ENCODE assay signal across 29 cellular contexts in the genomic region with DNA sequence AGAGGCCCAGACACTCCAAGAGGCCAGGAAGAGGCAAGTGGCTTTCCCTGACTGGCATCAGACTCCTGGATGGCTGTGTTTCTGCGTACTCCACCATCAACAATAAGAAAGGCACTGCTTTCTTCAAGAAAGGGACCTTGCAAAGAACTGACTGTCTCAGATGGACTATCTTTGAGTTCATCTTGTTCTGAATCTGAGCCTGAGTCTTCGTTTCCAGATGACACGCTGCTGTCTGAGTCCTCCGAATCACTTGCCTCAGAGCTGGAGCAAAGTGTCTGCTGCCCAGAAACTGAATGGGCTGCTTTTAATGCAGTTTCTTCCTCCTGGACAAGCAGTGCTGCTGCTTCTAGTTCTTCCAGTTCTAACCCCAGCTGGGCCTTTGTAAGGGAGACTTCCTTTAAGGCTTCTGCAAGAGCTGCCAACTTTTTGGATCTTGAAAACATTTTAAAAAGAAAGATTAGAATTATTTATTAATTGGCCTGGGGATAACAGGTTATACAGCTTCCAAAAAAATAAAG.
A peak's percentile ranks its signal among the peaks of the same experiment; 100 is the strongest.
DNase-seq lines count a peak whose midpoint lies in the region; ATAC-seq and TF ChIP-seq lines count a peak whose summit lies in the region.
"Had no signal": no experiment of that assay in that cellular context is flagged by ENCODE, and none has a peak within 500 bp of the region (broad histone marks: within the 10 kb centered on the region; RNA-seq: fewer than 3 reads in every experiment).

No MANE protein-coding gene starts in this region.

- intact Hi-C loops in CD4-positive, alpha-beta T cell (cut with DNase I, micrococcal nuclease), result no loop called here

- H3K27me3 ChIP-seq in CD4-positive, alpha-beta T cell (ENCODE audit: control insufficient read depth, insufficient read depth, low read length), result no peaks in the 10 kb centered on the region
- H3K27me3 ChIP-seq in WERI-Rb-1 (ENCODE audit: insufficient read depth, low read depth, severe bottlenecking), result no peaks in the 10 kb centered on the region
- H3K27me3 ChIP-seq: ovary, upper lobe of right lung had no signal

- POLR2A ChIA-PET in activated CD4-positive, alpha-beta T cell treated with anti-CD3 and anti-CD28 coated beads, Interleukin-2, amount 10 ng/mL, durations not matched to agents 7 days and 5 days (lab: Charles Lee), result no interaction called here
- POLR2A ChIA-PET in CD4-positive, alpha-beta T cell (lab: Charles Lee), result interaction anchor here (1.1 kb wide), 1 partner anchor 11 kb away, joined by 4 read pairs; no protein-coding TSS in a partner anchor

- H3K36me3 Mint-ChIP-seq in activated CD4-positive, alpha-beta T cell treated with anti-CD3 and anti-CD28 coated beads, Interleukin-2, amount 10 ng/mL, durations not matched to agents 7 days and 5 days (ENCODE audit: low read depth), result peaks cover 39% of the 10 kb centered on the region
- peaks cover 51% of the 10 kb centered on the region for H3K36me3 Mint-ChIP-seq in CD4-positive, alpha-beta T cell (ENCODE audit: low read depth)
- H3K36me3 Mint-ChIP-seq in nephron (ENCODE audit: low read depth), result peaks cover 7% of the 10 kb centered on the region

- no peaks in the 10 kb centered on the region for H3K36me3 ChIP-seq in WERI-Rb-1
- H3K36me3 ChIP-seq: HAP-1, lower lobe of right lung, ovary, upper lobe of right lung had no signal

- ATAC-seq in CD4-positive, alpha-beta T cell (ENCODE audit: poor library complexity), result no peak
- ATAC-seq in HG02759 (IDR thresholded peaks at IDR 0.05; ENCODE audit: unreplicated experiment), result no peak
- ATAC-seq: lower lobe of right lung, mucosa of descending colon, Panc1, upper lobe of right lung had no signal

- no peaks in the 10 kb centered on the region for H3K9me3 ChIP-seq in CD4-positive, alpha-beta T cell (ENCODE audit: control insufficient read depth, low read length)
- H3K9me3 ChIP-seq in WERI-Rb-1 (ENCODE audit: severe bottlenecking), result no peaks in the 10 kb centered on the region
- H3K9me3 ChIP-seq: HAP-1, lower lobe of right lung, mucosa of descending colon, ovary, upper lobe of right lung had no signal

- H3K27ac ChIP-seq in CD4-positive, alpha-beta T cell (ENCODE audit: low read depth, low read length), result no peak overlapping the region
- peak overlapping the region; percentile 100 for H3K27ac ChIP-seq in VCaP
- H3K27ac ChIP-seq in WERI-Rb-1, result no peak overlapping the region
- H3K27ac ChIP-seq: epithelial cell of prostate, lower lobe of right lung, ovary, upper lobe of right lung had no signal

- no peak overlapping the region for H3K4me3 Mint-ChIP-seq in activated CD4-positive, alpha-beta T cell treated with anti-CD3 and anti-CD28 coated beads, Interleukin-2, amount 10 ng/mL, durations not matched to agents 7 days and 5 days
- no peak overlapping the region for H3K4me3 Mint-ChIP-seq in CD4-positive, alpha-beta T cell
- H3K4me3 Mint-ChIP-seq in nephron, result no peak overlapping the region
- H3K4me3 Mint-ChIP-seq: activated B cell treated with CpG ODN at 0.5 μM for 24 hours; CD8-positive, alpha-beta memory T cell had no signal

- no peak overlapping the region for H3K4me3 ChIP-seq in WERI-Rb-1 (ENCODE audit: low read depth, low read length)
- H3K4me3 ChIP-seq: HAP-1, lower lobe of right lung, mucosa of descending colon, ovary, upper lobe of right lung had no signal

- CTCF ChIA-PET in activated CD4-positive, alpha-beta T cell treated with anti-CD3 and anti-CD28 coated beads, Interleukin-2, amount 10 ng/mL, durations not matched to agents 7 days and 5 days (lab: Charles Lee), result interaction anchor here (0.6 to 1.1 kb wide), 3 partner anchors 15 to 1426 kb away, joined by 3 to 4 read pairs (median 3); no protein-coding TSS in a partner anchor
- CTCF ChIA-PET in CD4-positive, alpha-beta T cell (lab: Charles Lee), result interaction anchor here (0.5 to 1.3 kb wide), 2 partner anchors 32 to 94 kb away, joined by 3 to 4 read pairs; no protein-coding TSS in a partner anchor

- H3K27me3 Mint-ChIP-seq in activated CD4-positive, alpha-beta T cell treated with anti-CD3 and anti-CD28 coated beads, Interleukin-2, amount 10 ng/mL, durations not matched to agents 7 days and 5 days, result no peaks in the 10 kb centered on the region
- H3K27me3 Mint-ChIP-seq in CD4-positive, alpha-beta T cell, result no peaks in the 10 kb centered on the region
- H3K27me3 Mint-ChIP-seq in nephron (ENCODE audit: low read depth), result peaks cover 8% of the 10 kb centered on the region
- H3K27me3 Mint-ChIP-seq: CD8-positive, alpha-beta memory T cell had no signal

- H3K27ac Mint-ChIP-seq in activated CD4-positive, alpha-beta T cell treated with anti-CD3 and anti-CD28 coated beads, Interleukin-2, amount 10 ng/mL, durations not matched to agents 7 days and 5 days, result peak overlapping the region; percentile 75
- H3K27ac Mint-ChIP-seq in CD4-positive, alpha-beta T cell, result peak overlapping the region; percentile 90
- H3K27ac Mint-ChIP-seq in nephron, result peak overlapping the region; percentile 28 to 86 (median 73)
- H3K27ac Mint-ChIP-seq: activated B cell treated with CpG ODN at 0.5 μM for 24 hours; CD8-positive, alpha-beta memory T cell had no signal

- no peaks in the 10 kb centered on the region for H3K9me3 Mint-ChIP-seq in activated CD4-positive, alpha-beta T cell treated with anti-CD3 and anti-CD28 coated beads, Interleukin-2, amount 10 ng/mL, durations not matched to agents 7 days and 5 days
- no peaks in the 10 kb centered on the region for H3K9me3 Mint-ChIP-seq in CD4-positive, alpha-beta T cell
- peaks cover 3% of the 10 kb centered on the region for H3K9me3 Mint-ChIP-seq in nephron
- H3K9me3 Mint-ChIP-seq: activated B cell treated with CpG ODN at 0.5 μM for 24 hours; CD8-positive, alpha-beta memory T cell had no signal

- H3K4me1 Mint-ChIP-seq in activated CD4-positive, alpha-beta T cell treated with anti-CD3 and anti-CD28 coated beads, Interleukin-2, amount 10 ng/mL, durations not matched to agents 7 days and 5 days, result peaks cover 46% of the 10 kb centered on the region
- H3K4me1 Mint-ChIP-seq in CD4-positive, alpha-beta T cell (ENCODE audit: low read depth), result peaks cover 67% of the 10 kb centered on the region
- peaks cover 43% of the 10 kb centered on the region for H3K4me1 Mint-ChIP-seq in nephron

- TF ChIP-seq CTCF in CD4-positive, alpha-beta T cell (IDR thresholded peaks at IDR 0.05), result no peak
- TF ChIP-seq CTCF in VCaP (conservative IDR thresholded peaks at IDR 0.05) (no peak), nephron (IDR thresholded peaks at IDR 0.05; ENCODE audit: unreplicated experiment in 3 of 3) (no peak), WERI-Rb-1 (IDR thresholded peaks at IDR 0.05; ENCODE audit: low read depth, low read length) (no peak)

- no peak for DNase-seq in activated CD4-positive, alpha-beta T cell treated with anti-CD3 and anti-CD28 coated beads, Interleukin-2, amount 10 ng/mL, durations not matched to agents 7 days and 5 days
- no peak for DNase-seq in activated CD4-positive, alpha-beta T cell treated with anti-CD3 and anti-CD28 coated beads for 48 hours
- DNase-seq in CD4-positive, alpha-beta T cell, result no peak
- DNase-seq in KG1 (lab: John Stamatoyannopoulos, UW), result no peak
- DNase-seq in WERI-Rb-1, result no peak
- DNase-seq: activated B cell treated with CpG ODN at 0.5 μM for 24 hours; activated CD4-positive, alpha-beta T cell treated with anti-CD3 and anti-CD28 coated beads, Interleukin-2, amount 50 U/mL, for 48 hours; aorta; CD8-positive, alpha-beta memory T cell; DMS 273 treated with DMSO at 0.1 percent for 48 hours; effector CD4-positive, alpha-beta T cell; lower lobe of right lung; mucosa of descending colon; MV-4-11; NCI-H1436 treated with DMSO at 0.1 percent for 48 hours; NCI-H2081 treated with DMSO at 0.1 percent for 48 hours; NCI-H2227 treated with DMSO at 0.1 percent for 48 hours; NCI-H526 treated with DMSO at 0.1 percent for 48 hours; ovary; retina; SHP77; stimulated activated naive CD4-positive, alpha-beta T cell; upper lobe of right lung had no signal
